In the genomic region with DNA sequence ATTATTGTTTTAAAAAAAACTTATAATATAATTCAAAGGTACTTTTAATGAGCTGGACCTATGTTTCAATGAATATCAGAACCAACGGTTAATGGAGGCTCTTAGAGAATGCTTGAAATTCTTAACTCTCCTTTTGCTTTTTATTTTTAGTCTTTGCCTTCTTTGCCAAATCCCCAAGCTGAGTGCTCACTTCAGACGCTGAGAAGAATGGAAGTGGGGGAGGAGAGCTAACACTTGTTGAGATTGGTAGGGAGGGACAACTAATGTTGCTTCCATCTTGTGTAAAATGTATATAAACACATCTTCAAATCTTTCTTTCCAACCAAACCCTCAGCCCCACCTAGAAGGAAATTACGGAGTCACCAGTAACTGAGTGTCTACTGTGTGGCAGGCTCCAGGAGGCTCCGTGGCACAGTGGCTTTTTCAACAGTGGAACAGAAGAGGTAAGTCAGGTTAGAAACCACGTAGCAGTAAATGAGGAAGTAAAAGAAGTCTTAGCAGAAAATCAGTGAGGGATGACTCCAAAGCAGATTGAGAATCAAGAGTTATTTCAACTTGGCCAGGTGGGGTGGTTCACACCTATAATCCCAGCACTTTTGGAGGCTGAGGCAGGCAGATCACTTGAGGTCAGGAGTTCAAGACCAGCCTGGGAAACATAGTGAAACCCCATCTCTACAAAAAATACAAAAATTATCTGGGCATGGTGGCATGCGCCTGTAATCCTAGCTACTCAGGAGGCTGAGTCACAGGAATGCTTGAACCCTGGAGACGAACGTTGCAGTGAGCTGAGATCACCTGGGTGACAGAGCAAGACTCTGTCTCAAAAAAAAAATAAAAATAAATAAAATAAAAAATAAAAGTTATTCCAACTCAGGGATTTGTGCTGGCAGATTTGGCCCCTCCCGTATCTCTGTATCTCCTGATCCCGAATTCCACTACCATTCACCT, we compare ENCODE assay signal across 14 cellular contexts. TPM values are rescaled to one million over a fixed set of nuclear protein-coding genes. Genes with fewer than 3 reads are reported as not detected.
DNase-seq lines count a peak whose midpoint lies in the region; ATAC-seq lines count a peak whose summit lies in the region.
"Had no signal": no experiment of that assay in that cellular context is flagged by ENCODE, and none has a peak within 500 bp of the region (broad histone marks: within the 10 kb centered on the region; RNA-seq: fewer than 3 reads in every experiment).

No MANE protein-coding gene starts in this region.

- DNase-seq in kidney tubule cell (ENCODE audit: low spot score) (peak; percentile 56), occipital lobe (lab: John Stamatoyannopoulos, UW) (no peak), NCI-H446 treated with DMSO at 0.1 percent for 48 hours (lab: John Stamatoyannopoulos, UW) (no peak), mucosa of gallbladder (ENCODE audit: low spot score) (no peak), NCI-H1694 treated with DMSO at 0.1 percent for 48 hours (lab: John Stamatoyannopoulos, UW) (no peak)
- DNase-seq: COR-L47; effector memory CD8-positive, alpha-beta T cell; NCI-H1105; PC-3; stimulated activated CD4-positive, alpha-beta T cell treated with anti-CD3 and anti-CD28 coated beads, Interleukin-4, amount 100 ng/mL, for 4 hours; upper lobe of left lung had no signal

- ATAC-seq in GM18502 (IDR thresholded peaks at IDR 0.05; ENCODE audit: poor library complexity, unreplicated experiment), result peak; percentile 67
- ATAC-seq in GM21619 (IDR thresholded peaks at IDR 0.05; ENCODE audit: unreplicated experiment), result peak; percentile 73
- peak; percentile 81 for ATAC-seq in HG03571 (IDR thresholded peaks at IDR 0.05; ENCODE audit: unreplicated experiment)
- ATAC-seq: effector memory CD8-positive, alpha-beta T cell; PC-3 had no signal

RNA-seq across cellular contexts. Expression of gene CREB1, which starts 45.0 kb away (rescaled TPM):
- 130 TPM for total RNA-seq in occipital lobe
- 65.4 TPM for total RNA-seq in mucosa of gallbladder
